8 cellular contexts compared by ENCODE assay signal in the genomic region with DNA sequence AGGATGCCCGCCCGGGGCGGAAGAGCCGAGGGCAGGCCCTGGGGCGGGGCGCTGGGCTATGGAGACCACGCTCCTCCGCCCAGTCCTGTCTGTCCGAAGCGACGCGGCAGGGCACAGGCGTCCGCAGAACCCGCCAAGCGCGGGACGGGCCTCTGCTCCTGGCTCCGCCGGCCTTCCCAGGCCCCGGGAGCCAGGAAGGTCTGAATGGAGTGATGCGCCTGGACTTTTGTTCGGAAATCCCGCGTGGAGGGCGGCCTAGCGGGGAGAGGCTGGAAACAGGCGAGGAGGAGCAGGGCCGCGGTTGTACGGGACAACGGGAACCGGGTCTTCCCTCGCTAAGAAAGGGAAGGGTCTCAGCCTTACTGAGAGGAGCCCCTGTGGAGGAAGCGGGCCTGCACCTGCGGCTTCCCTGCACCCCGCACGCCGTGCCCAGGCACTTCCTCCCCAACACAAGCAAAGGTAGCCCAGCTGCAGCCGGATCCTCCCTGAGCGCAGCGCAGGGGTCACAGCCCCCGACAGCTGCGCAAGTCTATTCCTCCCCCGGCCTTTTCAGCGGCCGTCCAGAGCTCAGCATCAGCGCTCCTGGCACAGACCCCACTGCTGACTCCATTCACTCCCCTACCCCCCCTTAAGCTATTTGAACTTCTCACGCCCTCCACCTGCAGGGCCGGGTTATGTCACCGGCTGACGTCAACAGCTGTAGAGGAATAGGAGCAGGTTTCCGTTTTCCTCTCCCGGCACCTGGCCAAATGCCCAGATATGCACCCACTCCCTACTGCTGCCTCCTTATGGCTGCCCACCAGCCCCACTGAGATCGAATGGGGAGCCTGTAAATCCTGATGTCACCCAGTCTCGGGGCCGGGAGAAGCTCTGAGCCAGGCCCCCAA.
A peak's percentile ranks its signal among the peaks of the same experiment; 100 is the strongest.
DNase-seq lines count a peak whose midpoint lies in the region; ATAC-seq and TF ChIP-seq lines count a peak whose summit lies in the region.

No MANE protein-coding gene starts in this region.

- peak overlapping the region in 1 of 11 experiments; percentile 49; a peak in 2 of 22 replicates for H3K27ac ChIP-seq in BLaER1 treated with 17β-estradiol and CSF1 and Interleukin-3, amounts not matched to agents 10 nM and 100 nM

- peaks cover 37% of the 10 kb centered on the region for H3K27me3 Mint-ChIP-seq in dendritic cell treated with granulocyte-macrophage colony-stimulating factor and Interleukin-4, amounts not matched to agents 40 ng/mL and 50 ng/mL, for 4 days
- H3K27me3 Mint-ChIP-seq in mesothelial cell of epicardium (ENCODE audit: low read depth): peaks cover 94% of the 10 kb centered on the region

- H3K4me3 Mint-ChIP-seq in dendritic cell treated with granulocyte-macrophage colony-stimulating factor and Interleukin-4, amounts not matched to agents 40 ng/mL and 50 ng/mL, for 4 days: peak overlapping the region; percentile 62
- H3K4me3 Mint-ChIP-seq in mesothelial cell of epicardium: peak overlapping the region; percentile 58

- peak overlapping the region; percentile 50 to 83 (median 78); a peak in 21 of 22 replicates for H3K4me2 ChIP-seq in BLaER1 treated with 17β-estradiol and CSF1 and Interleukin-3, amounts not matched to agents 10 nM and 100 nM

- H4K20me1 ChIP-seq in BLaER1 treated with 17β-estradiol and CSF1 and Interleukin-3, amounts not matched to agents 10 nM and 100 nM: peaks cover 0 to 6% (median 0%) of the 10 kb centered on the region in 11 experiments; a peak in 2 of 22 replicates

- no peaks in the 10 kb centered on the region for H3K9me3 Mint-ChIP-seq in dendritic cell treated with granulocyte-macrophage colony-stimulating factor and Interleukin-4, amounts not matched to agents 40 ng/mL and 50 ng/mL, for 4 days
- H3K9me3 Mint-ChIP-seq in mesothelial cell of epicardium: no peaks in the 10 kb centered on the region

- peak overlapping the region in 1 of 10 experiments; percentile 35; a peak in 1 of 20 replicates for H3K4me3 ChIP-seq in BLaER1 treated with 17β-estradiol and CSF1 and Interleukin-3, amounts not matched to agents 10 nM and 100 nM

- intact Hi-C loops in dendritic cell treated with granulocyte-macrophage colony-stimulating factor and Interleukin-4, amounts not matched to agents 40 ng/mL and 50 ng/mL, for 4 days (cut with micrococcal nuclease): no loop called here

- TF ChIP-seq CTCF in mesothelial cell of epicardium (IDR thresholded peaks at IDR 0.05; ENCODE audit: unreplicated experiment): no peak

- H3K4me1 Mint-ChIP-seq in dendritic cell treated with granulocyte-macrophage colony-stimulating factor and Interleukin-4, amounts not matched to agents 40 ng/mL and 50 ng/mL, for 4 days (ENCODE audit: low read depth): peaks cover 26% of the 10 kb centered on the region
- H3K4me1 Mint-ChIP-seq in mesothelial cell of epicardium: peaks cover 12% of the 10 kb centered on the region

- peak; percentile 62 for DNase-seq in NCI-H2196 treated with DMSO at 0.1 percent for 48 hours (lab: John Stamatoyannopoulos, UW; ENCODE audit: unreplicated experiment)
- DNase-seq in mesothelial cell of epicardium (ENCODE audit: low spot score in 2 of 2, unreplicated experiment in 2 of 2): peak in 1 of 2 experiments; percentile 67
- DNase-seq in NOMO-1 (lab: John Stamatoyannopoulos, UW; ENCODE audit: unreplicated experiment in 2 of 2): no peak
- no peak for DNase-seq in pons (ENCODE audit: low spot score)
- no peak for DNase-seq in NCI-H82 treated with DMSO at 0.1 percent for 48 hours (lab: John Stamatoyannopoulos, UW; ENCODE audit: unreplicated experiment)

- peaks cover 14 to 30% (median 25%) of the 10 kb centered on the region in 11 experiments for H3K27me3 ChIP-seq in BLaER1 treated with 17β-estradiol and CSF1 and Interleukin-3, amounts not matched to agents 10 nM and 100 nM

- H3K36me3 Mint-ChIP-seq in dendritic cell treated with granulocyte-macrophage colony-stimulating factor and Interleukin-4, amounts not matched to agents 40 ng/mL and 50 ng/mL, for 4 days (ENCODE audit: low read depth): no peaks in the 10 kb centered on the region
- H3K36me3 Mint-ChIP-seq in mesothelial cell of epicardium: no peaks in the 10 kb centered on the region

- no peak for ATAC-seq in HG03571 (IDR thresholded peaks at IDR 0.05; ENCODE audit: unreplicated experiment)

- H3K27ac Mint-ChIP-seq in dendritic cell treated with granulocyte-macrophage colony-stimulating factor and Interleukin-4, amounts not matched to agents 40 ng/mL and 50 ng/mL, for 4 days: no peak overlapping the region
- H3K27ac Mint-ChIP-seq in mesothelial cell of epicardium: peak overlapping the region; percentile 35

- H3K4me1 ChIP-seq in BLaER1 treated with 17β-estradiol and CSF1 and Interleukin-3, amounts not matched to agents 10 nM and 100 nM: peaks cover 8 to 33% (median 28%) of the 10 kb centered on the region in 10 experiments

- no peaks in the 10 kb centered on the region for H3K9me3 ChIP-seq in BLaER1 treated with 17β-estradiol and CSF1 and Interleukin-3, amounts not matched to agents 10 nM and 100 nM (replicated peaks in 1 of 11)

- H3K36me3 ChIP-seq in BLaER1 treated with 17β-estradiol and CSF1 and Interleukin-3, amounts not matched to agents 10 nM and 100 nM: no peaks in the 10 kb centered on the region

- H3K9ac ChIP-seq in BLaER1 treated with 17β-estradiol and CSF1 and Interleukin-3, amounts not matched to agents 10 nM and 100 nM: peak overlapping the region in 1 of 11 experiments; percentile 2; a peak in 1 of 22 replicates
